In the genomic region with DNA sequence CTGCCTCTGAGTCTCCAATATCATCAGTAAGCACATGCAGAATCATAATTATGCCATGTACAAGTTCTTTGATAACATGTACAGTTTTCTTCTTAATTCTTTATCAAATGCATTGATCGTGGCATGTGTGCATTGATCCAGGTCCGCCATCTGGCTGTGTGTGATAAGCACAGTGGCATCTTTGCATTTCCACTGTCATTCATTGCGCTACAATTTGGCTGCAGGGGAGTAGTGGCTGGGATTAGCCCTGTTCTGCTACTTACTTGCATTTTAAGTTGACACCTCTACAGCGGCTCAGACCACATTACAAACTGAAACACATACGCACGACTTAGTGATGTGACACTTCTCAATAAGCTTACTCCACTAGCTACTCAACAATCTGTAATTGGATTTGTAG, we compare ENCODE assay signal across 1 cellular context.
TF ChIP-seq lines count a peak whose summit lies in the region.

No MANE protein-coding gene starts in this region.

TF ChIP-seq in K562, 482 proteins besides CTCF, POLR2A, EP300 and RAD21 (continued from another document):
- TF ChIP-seq, protein P1, sequence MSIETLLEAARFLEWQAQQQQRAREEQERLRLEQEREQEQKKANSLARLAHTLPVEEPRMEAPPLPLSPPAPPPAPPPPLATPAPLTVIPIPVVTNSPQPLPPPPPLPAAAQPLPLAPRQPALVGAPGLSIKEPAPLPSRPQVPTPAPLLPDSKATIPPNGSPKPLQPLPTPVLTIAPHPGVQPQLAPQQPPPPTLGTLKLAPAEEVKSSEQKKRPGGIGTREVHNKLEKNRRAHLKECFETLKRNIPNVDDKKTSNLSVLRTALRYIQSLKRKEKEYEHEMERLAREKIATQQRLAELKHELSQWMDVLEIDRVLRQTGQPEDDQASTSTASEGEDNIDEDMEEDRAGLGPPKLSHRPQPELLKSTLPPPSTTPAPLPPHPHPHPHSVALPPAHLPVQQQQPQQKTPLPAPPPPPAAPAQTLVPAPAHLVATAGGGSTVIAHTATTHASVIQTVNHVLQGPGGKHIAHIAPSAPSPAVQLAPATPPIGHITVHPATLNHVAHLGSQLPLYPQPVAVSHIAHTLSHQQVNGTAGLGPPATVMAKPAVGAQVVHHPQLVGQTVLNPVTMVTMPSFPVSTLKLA (conservative IDR thresholded peaks at IDR 0.05): peak in 1 of 2 experiments; percentile 16; a peak in 1 of 4 replicates
- TF ChIP-seq CBFA2T3 (IDR thresholded peaks at IDR 0.05) (peak; percentile 90), SMARCA4 (IDR thresholded peaks at IDR 0.05) (peak; percentile 78), SMARCE1 (IDR thresholded peaks at IDR 0.05) (peak; percentile 55; the same call in 1 of the 2 replicates), ZKSCAN8 (CRISPR knock-in tag; IDR thresholded peaks at IDR 0.05) (no peak), KLF16 (IDR thresholded peaks at IDR 0.05) (peak; percentile 46; the same call in 1 of the 2 replicates), THRAP3 (IDR thresholded peaks at IDR 0.05; ENCODE audit: borderline replicate concordance) (no peak), CREM (IDR thresholded peaks at IDR 0.05; ENCODE audit: low read depth) (0 out of 2 replicates have a peak, but pooled peaks have one; percentile 24), TCF3 (CRISPR knock-in tag; IDR thresholded peaks at IDR 0.05) (peak; percentile 88), MTA2 (IDR thresholded peaks at IDR 0.05; ENCODE audit: low read depth) (peak; percentile 61; the same call in 1 of the 2 replicates), YY1 (IDR thresholded peaks at IDR 0.05; ENCODE audit: borderline replicate concordance in 1 of 3, control insufficient read depth in 1 of 3, extremely low read depth in 1 of 3, insufficient read depth in 3 of 3, insufficient read length in 1 of 3, insufficient replicate concordance in 2 of 3, low read depth in 1 of 3, low read length in 2 of 3) (no peak), FOXA3 (CRISPR knock-in tag; conservative IDR thresholded peaks at IDR 0.05 in 1 of 2, IDR thresholded peaks at IDR 0.05 in 1 of 2) (no peak), STAT5A (IDR thresholded peaks at IDR 0.05; ENCODE audit: borderline replicate concordance, low read length) (peak; percentile 72; the same call in 1 of the 2 replicates), FOXM1 (IDR thresholded peaks at IDR 0.05; ENCODE audit: low read depth) (peak; percentile 51; the same call in 1 of the 2 replicates), FOXM1 (CRISPR knock-in tag; IDR thresholded peaks at IDR 0.05; ENCODE audit: low read depth) (no peak)
- TF ChIP-seq, protein P2, sequence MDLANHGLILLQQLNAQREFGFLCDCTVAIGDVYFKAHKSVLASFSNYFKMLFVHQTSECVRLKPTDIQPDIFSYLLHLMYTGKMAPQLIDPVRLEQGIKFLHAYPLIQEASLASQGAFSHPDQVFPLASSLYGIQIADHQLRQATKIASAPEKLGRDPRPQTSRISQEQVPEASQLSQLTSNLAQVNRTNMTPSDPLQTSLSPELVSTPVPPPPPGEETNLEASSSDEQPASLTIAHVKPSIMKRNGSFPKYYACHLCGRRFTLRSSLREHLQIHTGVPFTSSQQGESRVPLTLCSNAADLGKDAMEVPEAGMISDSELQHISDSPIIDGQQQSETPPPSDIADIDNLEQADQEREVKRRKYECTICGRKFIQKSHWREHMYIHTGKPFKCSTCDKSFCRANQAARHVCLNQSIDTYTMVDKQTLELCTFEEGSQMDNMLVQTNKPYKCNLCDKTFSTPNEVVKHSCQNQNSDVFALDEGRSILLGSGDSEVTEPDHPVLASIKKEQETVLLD (IDR thresholded peaks at IDR 0.05): peak; percentile 56; the same call in 1 of the 2 replicates
- TF ChIP-seq, protein P3, sequence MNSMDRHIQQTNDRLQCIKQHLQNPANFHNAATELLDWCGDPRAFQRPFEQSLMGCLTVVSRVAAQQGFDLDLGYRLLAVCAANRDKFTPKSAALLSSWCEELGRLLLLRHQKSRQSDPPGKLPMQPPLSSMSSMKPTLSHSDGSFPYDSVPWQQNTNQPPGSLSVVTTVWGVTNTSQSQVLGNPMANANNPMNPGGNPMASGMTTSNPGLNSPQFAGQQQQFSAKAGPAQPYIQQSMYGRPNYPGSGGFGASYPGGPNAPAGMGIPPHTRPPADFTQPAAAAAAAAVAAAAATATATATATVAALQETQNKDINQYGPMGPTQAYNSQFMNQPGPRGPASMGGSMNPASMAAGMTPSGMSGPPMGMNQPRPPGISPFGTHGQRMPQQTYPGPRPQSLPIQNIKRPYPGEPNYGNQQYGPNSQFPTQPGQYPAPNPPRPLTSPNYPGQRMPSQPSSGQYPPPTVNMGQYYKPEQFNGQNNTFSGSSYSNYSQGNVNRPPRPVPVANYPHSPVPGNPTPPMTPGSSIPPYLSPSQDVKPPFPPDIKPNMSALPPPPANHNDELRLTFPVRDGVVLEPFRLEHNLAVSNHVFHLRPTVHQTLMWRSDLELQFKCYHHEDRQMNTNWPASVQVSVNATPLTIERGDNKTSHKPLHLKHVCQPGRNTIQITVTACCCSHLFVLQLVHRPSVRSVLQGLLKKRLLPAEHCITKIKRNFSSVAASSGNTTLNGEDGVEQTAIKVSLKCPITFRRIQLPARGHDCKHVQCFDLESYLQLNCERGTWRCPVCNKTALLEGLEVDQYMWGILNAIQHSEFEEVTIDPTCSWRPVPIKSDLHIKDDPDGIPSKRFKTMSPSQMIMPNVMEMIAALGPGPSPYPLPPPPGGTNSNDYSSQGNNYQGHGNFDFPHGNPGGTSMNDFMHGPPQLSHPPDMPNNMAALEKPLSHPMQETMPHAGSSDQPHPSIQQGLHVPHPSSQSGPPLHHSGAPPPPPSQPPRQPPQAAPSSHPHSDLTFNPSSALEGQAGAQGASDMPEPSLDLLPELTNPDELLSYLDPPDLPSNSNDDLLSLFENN (IDR thresholded peaks at IDR 0.05; ENCODE audit: low read depth in 2 of 2, low read length in 2 of 2): peak in 1 of 2 experiments; percentile 43; a peak in 1 of 4 replicates
TF ChIP-seq in K562: peak in this region for 36.
